ENCODE assay signal across 1 cellular context in genomic region chr19:47821460-47822020, GRCh38.
TF ChIP-seq lines count a peak whose summit lies in the region.

TSS of gene CRX (plus strand) at chr19:47821937. CDS start at chr19:47834444, 12,507 bp downstream.

TF ChIP-seq in H1, 55 proteins besides CTCF, POLR2A, EP300 and RAD21:
- TF ChIP-seq HDAC2 (IDR thresholded peaks at IDR 0.05; ENCODE audit: borderline replicate concordance in 1 of 2, low read depth in 2 of 2, low read length in 2 of 2): peak in 1 of 2 experiments; percentile 42; a peak in 1 of 4 replicates
- TF ChIP-seq KDM1A (IDR thresholded peaks at IDR 0.05; ENCODE audit: borderline replicate concordance, low read length): peak; percentile 95
- TF ChIP-seq CHD1 (IDR thresholded peaks at IDR 0.05; ENCODE audit: low read depth, low read length): no peak
- no peak for TF ChIP-seq CEBPB (IDR thresholded peaks at IDR 0.05; ENCODE audit: low read depth, low read length)
- TF ChIP-seq TEAD4 (IDR thresholded peaks at IDR 0.05; ENCODE audit: low read depth, low read length): no peak
- TF ChIP-seq E2F6 (IDR thresholded peaks at IDR 0.05): no peak
- TF ChIP-seq KDM4A (IDR thresholded peaks at IDR 0.05; ENCODE audit: low read depth, low read length, severe bottlenecking): no peak
- TF ChIP-seq CHD2 (IDR thresholded peaks at IDR 0.05; ENCODE audit: low read length): no peak
- TF ChIP-seq MAFK (IDR thresholded peaks at IDR 0.05; ENCODE audit: low read depth, low read length): no peak
